12 cellular contexts compared by ENCODE assay signal in genomic region chr6:70717038-70717801, GRCh38. TPM values are rescaled to one million over a fixed set of nuclear protein-coding genes. Genes with fewer than 3 reads are reported as not detected.
DNase-seq lines count a peak whose midpoint lies in the region; ATAC-seq lines count a peak whose summit lies in the region.
"Had no signal": no experiment of that assay in that cellular context is flagged by ENCODE, and none has a peak within 500 bp of the region (broad histone marks: within the 10 kb centered on the region; RNA-seq: fewer than 3 reads in every experiment).

No MANE protein-coding gene starts in this region.

- H3K36me3 Mint-ChIP-seq in activated naive CD4-positive, alpha-beta T cell treated with anti-CD3 and anti-CD28 coated beads for 36 hours (ENCODE audit: low read depth): peaks cover 14% of the 10 kb centered on the region
- H3K36me3 Mint-ChIP-seq in activated CD8-positive, alpha-beta T cell treated with anti-CD3 and anti-CD28 coated beads, Interleukin-2, amount 10 ng/mL, durations not matched to agents 7 days and 5 days (ENCODE audit: low read depth): peaks cover 22% of the 10 kb centered on the region
- no peaks in the 10 kb centered on the region for H3K36me3 Mint-ChIP-seq in stimulated activated effector memory CD8-positive, alpha-beta T cell treated with anti-CD3 and anti-CD28 coated beads, Interleukin-12 subunit alpha, Interleukin-12 subunit beta, amount 100 ng/mL, for 72 hours

- CTCF ChIA-PET in activated naive CD4-positive, alpha-beta T cell treated with anti-CD3 and anti-CD28 coated beads for 36 hours (lab: Charles Lee): interaction anchor here (0.6 to 2.4 kb wide), 7 partner anchors 10 to 167 kb away, joined by 3 to 11 read pairs (median 3); no protein-coding TSS in a partner anchor
- CTCF ChIA-PET in activated CD8-positive, alpha-beta T cell treated with anti-CD3 and anti-CD28 coated beads, Interleukin-2, amount 10 ng/mL, durations not matched to agents 7 days and 5 days (lab: Charles Lee): interaction anchor here (1.9 to 2.4 kb wide), 3 partner anchors 9 to 167 kb away, joined by 6 to 19 read pairs (median 14); no protein-coding TSS in a partner anchor

- H3K27me3 Mint-ChIP-seq in activated naive CD4-positive, alpha-beta T cell treated with anti-CD3 and anti-CD28 coated beads for 36 hours (ENCODE audit: low read depth): no peaks in the 10 kb centered on the region
- H3K27me3 Mint-ChIP-seq in activated CD8-positive, alpha-beta T cell treated with anti-CD3 and anti-CD28 coated beads, Interleukin-2, amount 10 ng/mL, durations not matched to agents 7 days and 5 days (ENCODE audit: low read depth): no peaks in the 10 kb centered on the region

- peak overlapping the region; percentile 29 for H3K27ac Mint-ChIP-seq in activated naive CD4-positive, alpha-beta T cell treated with anti-CD3 and anti-CD28 coated beads for 36 hours
- H3K27ac Mint-ChIP-seq in activated CD8-positive, alpha-beta T cell treated with anti-CD3 and anti-CD28 coated beads, Interleukin-2, amount 10 ng/mL, durations not matched to agents 7 days and 5 days: peak overlapping the region; percentile 23
- H3K27ac Mint-ChIP-seq in stimulated activated effector memory CD8-positive, alpha-beta T cell treated with anti-CD3 and anti-CD28 coated beads, Interleukin-12 subunit alpha, Interleukin-12 subunit beta, amount 100 ng/mL, for 72 hours: peak overlapping the region; percentile 84
- H3K27ac Mint-ChIP-seq: WTC11 had no signal

- DNase-seq in activated naive CD4-positive, alpha-beta T cell treated with anti-CD3 and anti-CD28 coated beads for 36 hours: peak; percentile 22
- DNase-seq in activated naive CD4-positive, alpha-beta T cell treated with Interleukin-2 at 50 U/mL for 16 hours: no peak
- peak; percentile 32 for DNase-seq in activated CD8-positive, alpha-beta T cell treated with anti-CD3 and anti-CD28 coated beads, Interleukin-2, amount 10 ng/mL, durations not matched to agents 7 days and 5 days
- DNase-seq in stimulated activated effector memory CD8-positive, alpha-beta T cell treated with anti-CD3 and anti-CD28 coated beads, Interleukin-12 subunit alpha, Interleukin-12 subunit beta, amount 100 ng/mL, for 72 hours (ENCODE audit: low spot score in 2 of 2): no peak
- no peak for DNase-seq in AML-193 (lab: John Stamatoyannopoulos, UW)
- no peak for DNase-seq in stimulated activated CD4-positive, alpha-beta T cell treated with anti-CD3 and anti-CD28 coated beads, Interleukin-1b, Interleukin-23, amount 100 ng/mL, for 48 hours
- no peak for DNase-seq in kidney glomerular epithelial cell (lab: John Stamatoyannopoulos, UW)
- DNase-seq: amniotic stem cell, GDM1, Karpas-422 had no signal

- H3K9me3 Mint-ChIP-seq in activated naive CD4-positive, alpha-beta T cell treated with anti-CD3 and anti-CD28 coated beads for 36 hours: peaks cover 24% of the 10 kb centered on the region
- peaks cover 11% of the 10 kb centered on the region for H3K9me3 Mint-ChIP-seq in activated CD8-positive, alpha-beta T cell treated with anti-CD3 and anti-CD28 coated beads, Interleukin-2, amount 10 ng/mL, durations not matched to agents 7 days and 5 days (ENCODE audit: insufficient read depth)
- peaks cover 6% of the 10 kb centered on the region for H3K9me3 Mint-ChIP-seq in stimulated activated effector memory CD8-positive, alpha-beta T cell treated with anti-CD3 and anti-CD28 coated beads, Interleukin-12 subunit alpha, Interleukin-12 subunit beta, amount 100 ng/mL, for 72 hours

- no peak overlapping the region for H3K4me3 Mint-ChIP-seq in activated naive CD4-positive, alpha-beta T cell treated with anti-CD3 and anti-CD28 coated beads for 36 hours
- H3K4me3 Mint-ChIP-seq in activated CD8-positive, alpha-beta T cell treated with anti-CD3 and anti-CD28 coated beads, Interleukin-2, amount 10 ng/mL, durations not matched to agents 7 days and 5 days: no peak overlapping the region
- H3K4me3 Mint-ChIP-seq in stimulated activated effector memory CD8-positive, alpha-beta T cell treated with anti-CD3 and anti-CD28 coated beads, Interleukin-12 subunit alpha, Interleukin-12 subunit beta, amount 100 ng/mL, for 72 hours: peak overlapping the region; percentile 26
- H3K4me3 Mint-ChIP-seq: WTC11 had no signal

- POLR2A ChIA-PET in activated CD8-positive, alpha-beta T cell treated with anti-CD3 and anti-CD28 coated beads, Interleukin-2, amount 10 ng/mL, durations not matched to agents 7 days and 5 days (lab: Charles Lee): interaction anchor here (0.7 to 1.2 kb wide), 3 partner anchors 9 to 10 kb away, joined by 3 read pairs; no protein-coding TSS in a partner anchor

- H3K4me1 Mint-ChIP-seq in activated naive CD4-positive, alpha-beta T cell treated with anti-CD3 and anti-CD28 coated beads for 36 hours (ENCODE audit: low read depth): peaks cover 44% of the 10 kb centered on the region
- peaks cover 32% of the 10 kb centered on the region for H3K4me1 Mint-ChIP-seq in activated CD8-positive, alpha-beta T cell treated with anti-CD3 and anti-CD28 coated beads, Interleukin-2, amount 10 ng/mL, durations not matched to agents 7 days and 5 days (ENCODE audit: low read depth)
- peaks cover 72% of the 10 kb centered on the region for H3K4me1 Mint-ChIP-seq in stimulated activated effector memory CD8-positive, alpha-beta T cell treated with anti-CD3 and anti-CD28 coated beads, Interleukin-12 subunit alpha, Interleukin-12 subunit beta, amount 100 ng/mL, for 72 hours

- peak; percentile 63 for ATAC-seq in GM21576 (IDR thresholded peaks at IDR 0.05; ENCODE audit: unreplicated experiment)
- ATAC-seq in activated CD8-positive, alpha-beta T cell treated with anti-CD3 and anti-CD28 coated beads, Interleukin-2, amount 10 ng/mL, durations not matched to agents 7 days and 5 days: peak; percentile 76
- peak; percentile 95 for ATAC-seq in stimulated activated effector memory CD8-positive, alpha-beta T cell treated with anti-CD3 and anti-CD28 coated beads, Interleukin-12 subunit alpha, Interleukin-12 subunit beta, amount 100 ng/mL, for 72 hours
- ATAC-seq: WTC11 had no signal

- intact Hi-C loops in activated naive CD4-positive, alpha-beta T cell treated with anti-CD3 and anti-CD28 coated beads for 36 hours (cut with micrococcal nuclease): loop anchor here (1.0 to 10.0 kb wide), 3 partner anchors 9 to 568 kb away; partner anchors contain the start of gene OGFRL1

RNA-seq across cellular contexts. Expression of gene SMAP1, which starts 49.5 kb away (rescaled TPM):
- 10 to 100 TPM; 15.8 to 16.1 TPM for total RNA-seq in activated naive CD4-positive, alpha-beta T cell treated with anti-CD3 and anti-CD28 coated beads for 36 hours
- 10 to 100 TPM; 36.3 to 38.7 TPM for total RNA-seq in activated CD8-positive, alpha-beta T cell treated with anti-CD3 and anti-CD28 coated beads, Interleukin-2, amount 10 ng/mL, durations not matched to agents 7 days and 5 days

Comparison
In these comparisons a context has a peak if more than half of its experiments do, and no peak if none do; other contexts are left out.
1. DNase-seq: peak in activated naive CD4-positive, alpha-beta T cell treated with anti-CD3 and anti-CD28 coated beads for 36 hours (single experiment) and activated CD8-positive, alpha-beta T cell treated with anti-CD3 and anti-CD28 coated beads, Interleukin-2, amount 10 ng/mL, durations not matched to agents 7 days and 5 days (single experiment); none in activated naive CD4-positive, alpha-beta T cell treated with Interleukin-2 at 50 U/mL for 16 hours (single experiment), stimulated activated effector memory CD8-positive, alpha-beta T cell treated with anti-CD3 and anti-CD28 coated beads, Interleukin-12 subunit alpha, Interleukin-12 subunit beta, amount 100 ng/mL, for 72 hours (0 of 2), AML-193 (0 of 2), stimulated activated CD4-positive, alpha-beta T cell treated with anti-CD3 and anti-CD28 coated beads, Interleukin-1b, Interleukin-23, amount 100 ng/mL, for 48 hours (single experiment) and kidney glomerular epithelial cell (single experiment).
2. H3K27ac Mint-ChIP-seq: peak in every context shown above with its lines; median percentile 84 in stimulated activated effector memory CD8-positive, alpha-beta T cell treated with anti-CD3 and anti-CD28 coated beads, Interleukin-12 subunit alpha, Interleukin-12 subunit beta, amount 100 ng/mL, for 72 hours; 29 in activated naive CD4-positive, alpha-beta T cell treated with anti-CD3 and anti-CD28 coated beads for 36 hours; 23 in activated CD8-positive, alpha-beta T cell treated with anti-CD3 and anti-CD28 coated beads, Interleukin-2, amount 10 ng/mL, durations not matched to agents 7 days and 5 days.
3. Peak in every context shown above with its lines, with median percentiles within 50 percentile points of each other: ATAC-seq.